Comparison of ENCODE assay signal across 18 cellular contexts in the genomic region with DNA sequence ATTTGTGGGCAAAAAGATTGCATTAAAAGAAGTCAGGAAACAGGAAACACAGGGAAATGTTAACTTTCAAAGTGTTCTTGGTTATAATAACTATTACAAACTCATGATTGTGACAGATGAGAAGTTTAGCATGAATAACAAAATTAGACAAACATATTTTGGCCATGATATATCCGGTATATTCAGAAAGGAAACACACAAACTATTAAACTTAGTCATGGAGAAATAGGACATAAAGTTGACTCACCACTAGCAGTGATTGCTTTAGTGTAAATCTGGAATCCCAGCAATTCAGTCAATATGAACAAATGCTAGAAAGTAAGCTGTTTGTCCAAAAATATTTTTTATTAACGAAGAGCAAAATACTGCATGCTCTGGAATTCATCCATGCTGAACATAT.
DNase-seq lines count a peak whose midpoint lies in the region; ATAC-seq lines count a peak whose summit lies in the region.
"Had no signal": no experiment of that assay in that cellular context is flagged by ENCODE, and none has a peak within 500 bp of the region (broad histone marks: within the 10 kb centered on the region; RNA-seq: fewer than 3 reads in every experiment).

No MANE protein-coding gene starts in this region.

- ATAC-seq in GM21381 (IDR thresholded peaks at IDR 0.05; ENCODE audit: unreplicated experiment) (no peak), HG02938 (IDR thresholded peaks at IDR 0.05; ENCODE audit: unreplicated experiment) (no peak), sciatic nerve (no peak)
- ATAC-seq: HepG2, psoas muscle had no signal

- DNase-seq in COLO829 (ENCODE audit: low spot score) (peak; percentile 42), RPMI7951 (ENCODE audit: low read depth) (peak; percentile 4), epidermal melanocyte (ENCODE audit: insufficient read length, low spot score) (peak; percentile 27), myocyte (ENCODE audit: low read depth) (peak; percentile 13), NCI-H1436 treated with DMSO at 0.1 percent for 48 hours (lab: John Stamatoyannopoulos, UW) (no peak), sciatic nerve (ENCODE audit: low spot score) (no peak)
- DNase-seq: activated CD4-positive, alpha-beta T cell treated with anti-CD3 and anti-CD28 coated beads for 48 hours; activated T-cell treated with anti-CD3 and anti-CD28 coated beads, Interleukin-2, amount 50 U/mL, for 24 hours; DMS79; glutamatergic neuron; kidney glomerular epithelial cell; NCI-H1105; NCI-H446; PC-9; psoas muscle had no signal

- intact Hi-C loops in sciatic nerve (cut with DNase I) = no loop called here

Comparison
In these comparisons a context has a peak if more than half of its experiments do, and no peak if none do; other contexts are left out.
1. DNase-seq: peak in COLO829 (single experiment), RPMI7951 (single experiment), epidermal melanocyte (single experiment) and myocyte (single experiment); none in NCI-H1436 treated with DMSO at 0.1 percent for 48 hours (single experiment) and sciatic nerve (single experiment).